Comparison of ENCODE assay signal across 1 cellular context in the genomic region with DNA sequence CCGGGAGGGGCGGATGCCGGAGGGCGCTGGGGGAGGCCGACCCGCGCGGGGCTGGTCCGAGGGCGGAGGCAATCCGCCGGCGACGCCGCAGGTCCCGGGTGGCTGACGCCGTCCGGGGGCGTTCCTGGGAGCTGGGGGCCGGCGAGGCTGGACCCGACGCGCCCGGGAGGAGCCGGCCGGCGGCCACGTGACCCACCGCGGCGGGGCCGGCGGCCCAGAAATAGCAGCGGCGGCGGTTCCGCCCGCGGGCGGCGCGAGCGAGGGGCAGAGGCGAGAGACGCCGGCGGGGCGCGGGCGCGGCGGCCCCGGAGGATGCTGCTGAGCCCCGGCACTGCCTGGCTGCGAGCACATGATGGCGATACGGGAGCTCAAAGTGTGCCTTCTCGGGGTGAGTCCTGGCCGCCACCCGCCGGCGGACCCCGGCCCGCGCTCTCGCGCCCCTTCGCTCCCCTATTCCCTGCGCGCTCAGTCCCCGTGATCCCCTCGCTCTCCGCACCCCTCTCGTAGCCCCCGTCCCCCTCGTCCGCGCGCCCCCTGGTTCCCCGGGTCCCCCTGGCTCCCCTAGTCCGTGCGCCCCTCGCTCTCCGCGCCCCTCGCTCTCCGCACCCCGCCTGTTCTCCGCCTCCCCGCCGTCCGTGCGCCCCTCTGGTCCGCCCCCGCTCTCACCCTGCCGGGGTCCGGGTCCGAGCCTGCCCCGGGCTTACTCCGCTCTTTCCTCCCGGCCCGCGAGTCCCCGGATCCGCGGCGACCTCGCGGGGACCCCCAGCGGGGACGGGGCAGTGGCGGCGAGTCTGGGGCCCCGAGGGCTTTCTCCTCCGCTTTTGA.
TF ChIP-seq lines count a peak whose summit lies in the region.

A gene with protein sequence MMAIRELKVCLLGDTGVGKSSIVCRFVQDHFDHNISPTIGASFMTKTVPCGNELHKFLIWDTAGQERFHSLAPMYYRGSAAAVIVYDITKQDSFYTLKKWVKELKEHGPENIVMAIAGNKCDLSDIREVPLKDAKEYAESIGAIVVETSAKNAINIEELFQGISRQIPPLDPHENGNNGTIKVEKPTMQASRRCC (plus strand): TSS at position 245 of the 825 bp plus-strand sequence. CDS start 105 bp downstream, at position 350.

TF ChIP-seq in K562, 482 proteins besides CTCF, POLR2A, EP300 and RAD21 (continued from another document and continues in another):
- TF ChIP-seq, protein P1, sequence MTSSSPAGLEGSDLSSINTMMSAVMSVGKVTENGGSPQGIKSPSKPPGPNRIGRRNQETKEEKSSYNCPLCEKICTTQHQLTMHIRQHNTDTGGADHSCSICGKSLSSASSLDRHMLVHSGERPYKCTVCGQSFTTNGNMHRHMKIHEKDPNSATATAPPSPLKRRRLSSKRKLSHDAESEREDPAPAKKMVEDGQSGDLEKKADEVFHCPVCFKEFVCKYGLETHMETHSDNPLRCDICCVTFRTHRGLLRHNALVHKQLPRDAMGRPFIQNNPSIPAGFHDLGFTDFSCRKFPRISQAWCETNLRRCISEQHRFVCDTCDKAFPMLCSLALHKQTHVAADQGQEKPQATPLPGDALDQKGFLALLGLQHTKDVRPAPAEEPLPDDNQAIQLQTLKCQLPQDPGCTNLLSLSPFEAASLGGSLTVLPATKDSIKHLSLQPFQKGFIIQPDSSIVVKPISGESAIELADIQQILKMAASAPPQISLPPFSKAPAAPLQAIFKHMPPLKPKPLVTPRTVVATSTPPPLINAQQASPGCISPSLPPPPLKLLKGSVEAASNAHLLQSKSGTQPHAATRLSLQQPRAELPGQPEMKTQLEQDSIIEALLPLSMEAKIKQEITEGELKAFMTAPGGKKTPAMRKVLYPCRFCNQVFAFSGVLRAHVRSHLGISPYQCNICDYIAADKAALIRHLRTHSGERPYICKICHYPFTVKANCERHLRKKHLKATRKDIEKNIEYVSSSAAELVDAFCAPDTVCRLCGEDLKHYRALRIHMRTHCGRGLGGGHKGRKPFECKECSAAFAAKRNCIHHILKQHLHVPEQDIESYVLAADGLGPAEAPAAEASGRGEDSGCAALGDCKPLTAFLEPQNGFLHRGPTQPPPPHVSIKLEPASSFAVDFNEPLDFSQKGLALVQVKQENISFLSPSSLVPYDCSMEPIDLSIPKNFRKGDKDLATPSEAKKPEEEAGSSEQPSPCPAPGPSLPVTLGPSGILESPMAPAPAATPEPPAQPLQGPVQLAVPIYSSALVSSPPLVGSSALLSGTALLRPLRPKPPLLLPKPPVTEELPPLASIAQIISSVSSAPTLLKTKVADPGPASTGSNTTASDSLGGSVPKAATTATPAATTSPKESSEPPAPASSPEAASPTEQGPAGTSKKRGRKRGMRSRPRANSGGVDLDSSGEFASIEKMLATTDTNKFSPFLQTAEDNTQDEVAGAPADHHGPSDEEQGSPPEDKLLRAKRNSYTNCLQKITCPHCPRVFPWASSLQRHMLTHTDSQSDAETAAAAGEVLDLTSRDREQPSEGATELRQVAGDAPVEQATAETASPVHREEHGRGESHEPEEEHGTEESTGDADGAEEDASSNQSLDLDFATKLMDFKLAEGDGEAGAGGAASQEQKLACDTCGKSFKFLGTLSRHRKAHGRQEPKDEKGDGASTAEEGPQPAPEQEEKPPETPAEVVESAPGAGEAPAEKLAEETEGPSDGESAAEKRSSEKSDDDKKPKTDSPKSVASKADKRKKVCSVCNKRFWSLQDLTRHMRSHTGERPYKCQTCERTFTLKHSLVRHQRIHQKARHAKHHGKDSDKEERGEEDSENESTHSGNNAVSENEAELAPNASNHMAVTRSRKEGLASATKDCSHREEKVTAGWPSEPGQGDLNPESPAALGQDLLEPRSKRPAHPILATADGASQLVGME (CRISPR knock-in tag; IDR thresholded peaks at IDR 0.05) = no peak
- no peak for TF ChIP-seq HNRNPH1 (optimal IDR thresholded peaks at IDR 0.05; ENCODE audit: low read depth, low read length)
- TF ChIP-seq STAG1 (CRISPR knock-in tag; IDR thresholded peaks at IDR 0.05; ENCODE audit: borderline replicate concordance) = no peak
- no peak for TF ChIP-seq NCOA4 (IDR thresholded peaks at IDR 0.05; ENCODE audit: partially characterized antibody)
- TF ChIP-seq PTBP1 (IDR thresholded peaks at IDR 0.05; ENCODE audit: low read depth, low read length) = no peak
- TF ChIP-seq NONO (IDR thresholded peaks at IDR 0.05; ENCODE audit: low read depth in 2 of 2, low read length in 1 of 2) = peak in 1 of 2 experiments; percentile 88; a peak in 1 of 4 replicates
- TF ChIP-seq ZNF668 (CRISPR knock-in tag; IDR thresholded peaks at IDR 0.05) = no peak
- no peak for TF ChIP-seq ATF2 (CRISPR knock-in tag; IDR thresholded peaks at IDR 0.05)
- TF ChIP-seq GATAD2A (IDR thresholded peaks at IDR 0.05) = peak; percentile 58; the same call in 1 of the 2 replicates
- no peak for TF ChIP-seq THAP7 (CRISPR knock-in tag; IDR thresholded peaks at IDR 0.05)
- no peak for TF ChIP-seq IFI16 (CRISPR knock-in tag; IDR thresholded peaks at IDR 0.05)
- no peak for TF ChIP-seq ZNF75A (CRISPR knock-in tag; IDR thresholded peaks at IDR 0.05)
- no peak for TF ChIP-seq CBX2 (IDR thresholded peaks at IDR 0.05; ENCODE audit: insufficient read depth, low read length, poor library complexity, severe bottlenecking)
- TF ChIP-seq ZNF639 (CRISPR knock-in tag; conservative IDR thresholded peaks at IDR 0.05 in 1 of 2, IDR thresholded peaks at IDR 0.05 in 1 of 2) = peak in 1 of 2 experiments; percentile 82; a peak in 2 of 4 replicates
- TF ChIP-seq HCFC1 (IDR thresholded peaks at IDR 0.05; ENCODE audit: low read depth, low read length) = peak; percentile 31; the same call in 1 of the 2 replicates
- TF ChIP-seq CUX1 (CRISPR knock-in tag; IDR thresholded peaks at IDR 0.05) = no peak
- TF ChIP-seq RBM22 (IDR thresholded peaks at IDR 0.05; ENCODE audit: low read depth, low read length, poor library complexity, severe bottlenecking) = no peak
- no peak for TF ChIP-seq ZFP1 (CRISPR knock-in tag; IDR thresholded peaks at IDR 0.05)
- TF ChIP-seq EZH2 (IDR thresholded peaks at IDR 0.05; ENCODE audit: borderline replicate concordance, low read depth, low read length) = no peak
- TF ChIP-seq ARID3B (CRISPR knock-in tag; IDR thresholded peaks at IDR 0.05; ENCODE audit: borderline replicate concordance) = 0 out of 2 replicates have a peak, but pooled peaks have one; percentile 64
- TF ChIP-seq KLF6 (CRISPR knock-in tag; IDR thresholded peaks at IDR 0.05; ENCODE audit: borderline replicate concordance) = no peak
- TF ChIP-seq ZBTB49 (CRISPR knock-in tag; IDR thresholded peaks at IDR 0.05; ENCODE audit: borderline replicate concordance) = no peak
- no peak for TF ChIP-seq CLOCK (CRISPR knock-in tag; IDR thresholded peaks at IDR 0.05; ENCODE audit: borderline replicate concordance)
- no peak for TF ChIP-seq NFE2 (IDR thresholded peaks at IDR 0.05; ENCODE audit: low read depth)
